14 cellular contexts compared by ENCODE assay signal in the genomic region with DNA sequence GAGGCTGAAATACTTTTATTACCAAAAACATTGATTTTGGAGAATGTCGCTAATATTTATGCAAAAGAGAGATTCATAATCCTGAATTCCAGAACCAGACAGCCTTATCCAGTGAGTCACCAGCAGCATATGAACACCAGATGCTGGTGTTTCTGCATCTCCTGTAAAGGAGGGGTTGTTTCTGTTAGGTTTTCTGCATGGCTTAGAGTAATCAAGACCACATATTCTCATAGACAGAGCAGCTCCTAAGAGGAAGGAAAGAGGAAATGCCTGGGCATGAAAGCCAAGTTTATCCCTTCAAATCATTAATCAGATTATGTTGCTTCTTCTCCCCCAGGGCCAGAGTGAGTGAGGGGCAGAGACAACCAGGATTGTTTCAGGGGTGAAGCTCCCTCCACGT.
DNase-seq lines count a peak whose midpoint lies in the region; TF ChIP-seq lines count a peak whose summit lies in the region.
"Had no signal": no experiment of that assay in that cellular context is flagged by ENCODE, and none has a peak within 500 bp of the region (broad histone marks: within the 10 kb centered on the region; RNA-seq: fewer than 3 reads in every experiment).

No MANE protein-coding gene starts in this region.

- intact Hi-C loops in vagina (cut with DNase I), result no loop called here

- no peak overlapping the region for H3K4me3 ChIP-seq in mesenchymal stem cell (ENCODE audit: insufficient read depth in 1 of 2, low read depth in 1 of 2, low read length in 2 of 2)
- H3K4me3 ChIP-seq in vagina, result no peak overlapping the region

- H4K8ac ChIP-seq in mesenchymal stem cell (ENCODE audit: low read length), result no peak overlapping the region

- H3K27ac ChIP-seq in mesenchymal stem cell (ENCODE audit: low read length, poor library complexity, severe bottlenecking) (peak overlapping the region; percentile 69), vagina (no peak overlapping the region)

- H2AFZ ChIP-seq in mesenchymal stem cell (ENCODE audit: low read depth, low read length), result no peak overlapping the region

- no peak overlapping the region for H4K91ac ChIP-seq in mesenchymal stem cell (ENCODE audit: low read length)

- no peak overlapping the region for H3K4me2 ChIP-seq in mesenchymal stem cell (ENCODE audit: low read length, poor library complexity, severe bottlenecking)

- peak overlapping the region in 1 of 2 experiments; percentile 72 for H2BK12ac ChIP-seq in mesenchymal stem cell (ENCODE audit: low read length in 2 of 2)

- H3K27me3 ChIP-seq in mesenchymal stem cell (ENCODE audit: control insufficient read depth in 1 of 2, insufficient read depth in 1 of 2, low read length in 2 of 2) (no peaks in the 10 kb centered on the region), vagina (no peaks in the 10 kb centered on the region)

- H3K4ac ChIP-seq in mesenchymal stem cell (ENCODE audit: low read depth in 1 of 2, low read length in 2 of 2), result no peak overlapping the region

- no peak overlapping the region for H2AK5ac ChIP-seq in mesenchymal stem cell (ENCODE audit: low read length, severe bottlenecking)

- TF ChIP-seq CTCF in AG09319 (IDR thresholded peaks at IDR 0.05; ENCODE audit: low read depth, low read length), result no peak
- no peak for TF ChIP-seq CTCF in vagina (IDR thresholded peaks at IDR 0.05)

- H2BK15ac ChIP-seq in mesenchymal stem cell (ENCODE audit: low read depth, poor library complexity, severe bottlenecking), result no peak overlapping the region

- H2BK120ac ChIP-seq in mesenchymal stem cell (ENCODE audit: low read depth, low read length), result no peak overlapping the region

- H3K23ac ChIP-seq in mesenchymal stem cell (ENCODE audit: low read length in 2 of 2), result no peak overlapping the region

- no peak overlapping the region for H2BK5ac ChIP-seq in mesenchymal stem cell (ENCODE audit: low read depth, low read length, poor library complexity, severe bottlenecking)

- DNase-seq in AG09319 (ENCODE audit: extremely low read depth, low read depth) (peak; percentile 83), NCI-H226 (peak; percentile 76), dermis blood vessel endothelial cell (peak; percentile 39), mesenchymal stem cell (peak; percentile 90), vagina (ENCODE audit: extremely low spot score in 2 of 2) (no peak), NCI-H2196 (lab: John Stamatoyannopoulos, UW; ENCODE audit: unreplicated experiment) (no peak), SW480 (ENCODE audit: low spot score) (no peak), DMS79 (lab: John Stamatoyannopoulos, UW) (no peak)
- DNase-seq: activated CD8-positive, alpha-beta memory T cell treated with anti-CD3 and anti-CD28 coated beads for 24 hours; caudate nucleus; CD4-positive, alpha-beta memory T cell; NCI-H1694 treated with DMSO at 0.1 percent for 48 hours; small intestine; stimulated activated naive CD8-positive, alpha-beta T cell treated with anti-CD3 and anti-CD28 coated beads, Interleukin-15, Interleukin-2, amounts not matched to agents 100 U/mL and 50 U/mL, for 24 hours had no signal

- no peak overlapping the region for H3K18ac ChIP-seq in mesenchymal stem cell (ENCODE audit: low read depth in 1 of 2, low read length in 2 of 2)

- H3K9ac ChIP-seq in mesenchymal stem cell (ENCODE audit: low read length), result peak overlapping the region; percentile 63

- H3K79me1 ChIP-seq in mesenchymal stem cell (replicated peaks; ENCODE audit: low read length, poor library complexity, severe bottlenecking), result no peaks in the 10 kb centered on the region

- no peak overlapping the region for H3K14ac ChIP-seq in mesenchymal stem cell (ENCODE audit: low read length in 2 of 2)

- WGBS in mesenchymal stem cell, result 0% methylated on average over 1 of the region's 2 CpGs

- no peaks in the 10 kb centered on the region for H3K36me3 ChIP-seq in mesenchymal stem cell (ENCODE audit: control insufficient read depth in 1 of 2, insufficient read depth in 2 of 2, low read depth in 1 of 2, low read length in 2 of 2)
- no peaks in the 10 kb centered on the region for H3K36me3 ChIP-seq in vagina

- H3K4me1 ChIP-seq in mesenchymal stem cell (ENCODE audit: control insufficient read depth, insufficient read depth, low read depth, low read length), result no peaks in the 10 kb centered on the region
- no peaks in the 10 kb centered on the region for H3K4me1 ChIP-seq in vagina

- no peak for TF ChIP-seq POLR2A in vagina (IDR thresholded peaks at IDR 0.05)

- H3K9me3 ChIP-seq in mesenchymal stem cell (ENCODE audit: control insufficient read depth, low read length) (peaks cover 44% of the 10 kb centered on the region), vagina (no peaks in the 10 kb centered on the region)

Comparison
In these comparisons a context has a peak if more than half of its experiments do, and no peak if none do; other contexts are left out.
1. DNase-seq: peak in AG09319 (single experiment), NCI-H226 (single experiment), dermis blood vessel endothelial cell (single experiment) and mesenchymal stem cell (single experiment); none in vagina (0 of 2), NCI-H2196 (single experiment), SW480 (single experiment) and DMS79 (single experiment).